Comparison of ENCODE assay signal across 1 cellular context in the genomic region with DNA sequence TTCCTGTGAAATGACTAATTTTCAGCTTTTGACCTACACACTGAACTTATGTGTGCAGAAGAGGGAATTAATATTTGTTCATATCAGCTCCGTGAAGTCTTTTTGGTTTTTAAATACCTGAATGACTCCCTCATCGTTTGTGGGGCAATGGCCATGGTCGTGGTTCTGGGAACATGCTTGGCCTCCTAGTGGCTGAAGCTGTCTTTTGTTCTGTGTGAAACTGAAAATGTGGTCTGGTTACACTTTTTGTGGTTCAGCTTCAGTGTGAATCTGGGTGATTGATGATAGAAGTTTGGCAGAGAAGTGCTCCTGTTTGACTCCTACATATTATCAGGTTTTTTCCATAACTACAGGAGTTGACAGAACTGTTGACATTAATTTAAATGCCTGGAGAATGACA.
TF ChIP-seq lines count a peak whose summit lies in the region.

No MANE protein-coding gene starts in this region.

TF ChIP-seq in GM12878, 131 proteins besides CTCF, POLR2A, EP300 and RAD21 (continued from another document and continues in another):
- peak; percentile 43 for TF ChIP-seq JUNB (IDR thresholded peaks at IDR 0.05)
- TF ChIP-seq, protein P1, sequence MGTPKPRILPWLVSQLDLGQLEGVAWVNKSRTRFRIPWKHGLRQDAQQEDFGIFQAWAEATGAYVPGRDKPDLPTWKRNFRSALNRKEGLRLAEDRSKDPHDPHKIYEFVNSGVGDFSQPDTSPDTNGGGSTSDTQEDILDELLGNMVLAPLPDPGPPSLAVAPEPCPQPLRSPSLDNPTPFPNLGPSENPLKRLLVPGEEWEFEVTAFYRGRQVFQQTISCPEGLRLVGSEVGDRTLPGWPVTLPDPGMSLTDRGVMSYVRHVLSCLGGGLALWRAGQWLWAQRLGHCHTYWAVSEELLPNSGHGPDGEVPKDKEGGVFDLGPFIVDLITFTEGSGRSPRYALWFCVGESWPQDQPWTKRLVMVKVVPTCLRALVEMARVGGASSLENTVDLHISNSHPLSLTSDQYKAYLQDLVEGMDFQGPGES (IDR thresholded peaks at IDR 0.05) = no peak
- no peak for TF ChIP-seq SMARCA5 (IDR thresholded peaks at IDR 0.05)
- no peak for TF ChIP-seq ETV6 (conservative IDR thresholded peaks at IDR 0.05 in 1 of 2, IDR thresholded peaks at IDR 0.05 in 1 of 2; ENCODE audit: borderline replicate concordance in 1 of 2, low read depth in 1 of 2)
- peak; percentile 81 for TF ChIP-seq PKNOX1 (IDR thresholded peaks at IDR 0.05)
- TF ChIP-seq SKIL (IDR thresholded peaks at IDR 0.05; ENCODE audit: low read depth, poor library complexity, severe bottlenecking) = peak; percentile 39
- TF ChIP-seq, protein P2, sequence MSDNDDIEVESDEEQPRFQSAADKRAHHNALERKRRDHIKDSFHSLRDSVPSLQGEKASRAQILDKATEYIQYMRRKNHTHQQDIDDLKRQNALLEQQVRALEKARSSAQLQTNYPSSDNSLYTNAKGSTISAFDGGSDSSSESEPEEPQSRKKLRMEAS (IDR thresholded peaks at IDR 0.05; ENCODE audit: low read depth, low read length) = no peak
- TF ChIP-seq SREBF2 (IDR thresholded peaks at IDR 0.05; ENCODE audit: low read length) = no peak
- 0 out of 2 replicates have a peak, but pooled peaks have one; percentile 20 for TF ChIP-seq FOXM1 (IDR thresholded peaks at IDR 0.05; ENCODE audit: low read depth, low read length)
- TF ChIP-seq ZSCAN29 (IDR thresholded peaks at IDR 0.05) = no peak
- no peak for TF ChIP-seq MEF2A (IDR thresholded peaks at IDR 0.05; ENCODE audit: insufficient read depth, low read depth, low read length)
- no peak for TF ChIP-seq BCLAF1 (IDR thresholded peaks at IDR 0.05)
- peak; percentile 35; the same call in 1 of the 2 replicates for TF ChIP-seq BCL11A (IDR thresholded peaks at IDR 0.05; ENCODE audit: low read depth, low read length)
- TF ChIP-seq, protein P3, sequence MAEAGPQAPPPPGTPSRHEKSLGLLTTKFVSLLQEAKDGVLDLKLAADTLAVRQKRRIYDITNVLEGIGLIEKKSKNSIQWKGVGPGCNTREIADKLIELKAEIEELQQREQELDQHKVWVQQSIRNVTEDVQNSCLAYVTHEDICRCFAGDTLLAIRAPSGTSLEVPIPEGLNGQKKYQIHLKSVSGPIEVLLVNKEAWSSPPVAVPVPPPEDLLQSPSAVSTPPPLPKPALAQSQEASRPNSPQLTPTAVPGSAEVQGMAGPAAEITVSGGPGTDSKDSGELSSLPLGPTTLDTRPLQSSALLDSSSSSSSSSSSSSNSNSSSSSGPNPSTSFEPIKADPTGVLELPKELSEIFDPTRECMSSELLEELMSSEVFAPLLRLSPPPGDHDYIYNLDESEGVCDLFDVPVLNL (IDR thresholded peaks at IDR 0.05; ENCODE audit: low read depth, low read length) = no peak
- TF ChIP-seq SPI1 (IDR thresholded peaks at IDR 0.05; ENCODE audit: borderline replicate concordance, insufficient read depth, low read depth, low read length) = no peak
- TF ChIP-seq RBBP5 (conservative IDR thresholded peaks at IDR 0.05) = no peak
- TF ChIP-seq, protein P4, sequence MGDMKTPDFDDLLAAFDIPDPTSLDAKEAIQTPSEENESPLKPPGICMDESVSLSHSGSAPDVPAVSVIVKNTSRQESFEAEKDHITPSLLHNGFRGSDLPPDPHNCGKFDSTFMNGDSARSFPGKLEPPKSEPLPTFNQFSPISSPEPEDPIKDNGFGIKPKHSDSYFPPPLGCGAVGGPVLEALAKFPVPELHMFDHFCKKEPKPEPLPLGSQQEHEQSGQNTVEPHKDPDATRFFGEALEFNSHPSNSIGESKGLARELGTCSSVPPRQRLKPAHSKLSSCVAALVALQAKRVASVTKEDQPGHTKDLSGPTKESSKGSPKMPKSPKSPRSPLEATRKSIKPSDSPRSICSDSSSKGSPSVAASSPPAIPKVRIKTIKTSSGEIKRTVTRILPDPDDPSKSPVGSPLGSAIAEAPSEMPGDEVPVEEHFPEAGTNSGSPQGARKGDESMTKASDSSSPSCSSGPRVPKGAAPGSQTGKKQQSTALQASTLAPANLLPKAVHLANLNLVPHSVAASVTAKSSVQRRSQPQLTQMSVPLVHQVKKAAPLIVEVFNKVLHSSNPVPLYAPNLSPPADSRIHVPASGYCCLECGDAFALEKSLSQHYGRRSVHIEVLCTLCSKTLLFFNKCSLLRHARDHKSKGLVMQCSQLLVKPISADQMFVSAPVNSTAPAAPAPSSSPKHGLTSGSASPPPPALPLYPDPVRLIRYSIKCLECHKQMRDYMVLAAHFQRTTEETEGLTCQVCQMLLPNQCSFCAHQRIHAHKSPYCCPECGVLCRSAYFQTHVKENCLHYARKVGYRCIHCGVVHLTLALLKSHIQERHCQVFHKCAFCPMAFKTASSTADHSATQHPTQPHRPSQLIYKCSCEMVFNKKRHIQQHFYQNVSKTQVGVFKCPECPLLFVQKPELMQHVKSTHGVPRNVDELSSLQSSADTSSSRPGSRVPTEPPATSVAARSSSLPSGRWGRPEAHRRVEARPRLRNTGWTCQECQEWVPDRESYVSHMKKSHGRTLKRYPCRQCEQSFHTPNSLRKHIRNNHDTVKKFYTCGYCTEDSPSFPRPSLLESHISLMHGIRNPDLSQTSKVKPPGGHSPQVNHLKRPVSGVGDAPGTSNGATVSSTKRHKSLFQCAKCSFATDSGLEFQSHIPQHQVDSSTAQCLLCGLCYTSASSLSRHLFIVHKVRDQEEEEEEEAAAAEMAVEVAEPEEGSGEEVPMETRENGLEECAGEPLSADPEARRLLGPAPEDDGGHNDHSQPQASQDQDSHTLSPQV (IDR thresholded peaks at IDR 0.05) = no peak
- peak; percentile 86 for TF ChIP-seq DPF2 (IDR thresholded peaks at IDR 0.05)
- 0 out of 2 replicates have a peak, but pooled peaks have one; percentile 54 for TF ChIP-seq ZNF24 (IDR thresholded peaks at IDR 0.05)
- TF ChIP-seq, protein P5, sequence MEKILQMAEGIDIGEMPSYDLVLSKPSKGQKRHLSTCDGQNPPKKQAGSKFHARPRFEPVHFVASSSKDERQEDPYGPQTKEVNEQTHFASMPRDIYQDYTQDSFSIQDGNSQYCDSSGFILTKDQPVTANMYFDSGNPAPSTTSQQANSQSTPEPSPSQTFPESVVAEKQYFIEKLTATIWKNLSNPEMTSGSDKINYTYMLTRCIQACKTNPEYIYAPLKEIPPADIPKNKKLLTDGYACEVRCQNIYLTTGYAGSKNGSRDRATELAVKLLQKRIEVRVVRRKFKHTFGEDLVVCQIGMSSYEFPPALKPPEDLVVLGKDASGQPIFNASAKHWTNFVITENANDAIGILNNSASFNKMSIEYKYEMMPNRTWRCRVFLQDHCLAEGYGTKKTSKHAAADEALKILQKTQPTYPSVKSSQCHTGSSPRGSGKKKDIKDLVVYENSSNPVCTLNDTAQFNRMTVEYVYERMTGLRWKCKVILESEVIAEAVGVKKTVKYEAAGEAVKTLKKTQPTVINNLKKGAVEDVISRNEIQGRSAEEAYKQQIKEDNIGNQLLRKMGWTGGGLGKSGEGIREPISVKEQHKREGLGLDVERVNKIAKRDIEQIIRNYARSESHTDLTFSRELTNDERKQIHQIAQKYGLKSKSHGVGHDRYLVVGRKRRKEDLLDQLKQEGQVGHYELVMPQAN (conservative IDR thresholded peaks at IDR 0.05) = no peak
- TF ChIP-seq IKZF2 (IDR thresholded peaks at IDR 0.05) = peak; percentile 96
- TF ChIP-seq CREM (IDR thresholded peaks at IDR 0.05; ENCODE audit: low read depth) = no peak
- peak; percentile 63 for TF ChIP-seq PBX3 (IDR thresholded peaks at IDR 0.05; ENCODE audit: insufficient replicate concordance, low read depth, low read length)
- no peak for TF ChIP-seq NR2C2 (IDR thresholded peaks at IDR 0.05; ENCODE audit: borderline replicate concordance, control insufficient read depth, insufficient read length, low read depth)
- TF ChIP-seq HDGF (IDR thresholded peaks at IDR 0.05) = no peak
- TF ChIP-seq SREBF1 (IDR thresholded peaks at IDR 0.05; ENCODE audit: low read length) = no peak
- TF ChIP-seq PAX8 (IDR thresholded peaks at IDR 0.05) = no peak
- no peak for TF ChIP-seq NRF1 (conservative IDR thresholded peaks at IDR 0.05; ENCODE audit: low read depth, low read length)
- TF ChIP-seq POLR2AphosphoS5 (IDR thresholded peaks at IDR 0.05; ENCODE audit: low read length) = no peak
- TF ChIP-seq NR2F1 (conservative IDR thresholded peaks at IDR 0.05) = 0 out of 2 replicates have a peak, but pooled peaks have one; percentile 21
- TF ChIP-seq, protein P6, sequence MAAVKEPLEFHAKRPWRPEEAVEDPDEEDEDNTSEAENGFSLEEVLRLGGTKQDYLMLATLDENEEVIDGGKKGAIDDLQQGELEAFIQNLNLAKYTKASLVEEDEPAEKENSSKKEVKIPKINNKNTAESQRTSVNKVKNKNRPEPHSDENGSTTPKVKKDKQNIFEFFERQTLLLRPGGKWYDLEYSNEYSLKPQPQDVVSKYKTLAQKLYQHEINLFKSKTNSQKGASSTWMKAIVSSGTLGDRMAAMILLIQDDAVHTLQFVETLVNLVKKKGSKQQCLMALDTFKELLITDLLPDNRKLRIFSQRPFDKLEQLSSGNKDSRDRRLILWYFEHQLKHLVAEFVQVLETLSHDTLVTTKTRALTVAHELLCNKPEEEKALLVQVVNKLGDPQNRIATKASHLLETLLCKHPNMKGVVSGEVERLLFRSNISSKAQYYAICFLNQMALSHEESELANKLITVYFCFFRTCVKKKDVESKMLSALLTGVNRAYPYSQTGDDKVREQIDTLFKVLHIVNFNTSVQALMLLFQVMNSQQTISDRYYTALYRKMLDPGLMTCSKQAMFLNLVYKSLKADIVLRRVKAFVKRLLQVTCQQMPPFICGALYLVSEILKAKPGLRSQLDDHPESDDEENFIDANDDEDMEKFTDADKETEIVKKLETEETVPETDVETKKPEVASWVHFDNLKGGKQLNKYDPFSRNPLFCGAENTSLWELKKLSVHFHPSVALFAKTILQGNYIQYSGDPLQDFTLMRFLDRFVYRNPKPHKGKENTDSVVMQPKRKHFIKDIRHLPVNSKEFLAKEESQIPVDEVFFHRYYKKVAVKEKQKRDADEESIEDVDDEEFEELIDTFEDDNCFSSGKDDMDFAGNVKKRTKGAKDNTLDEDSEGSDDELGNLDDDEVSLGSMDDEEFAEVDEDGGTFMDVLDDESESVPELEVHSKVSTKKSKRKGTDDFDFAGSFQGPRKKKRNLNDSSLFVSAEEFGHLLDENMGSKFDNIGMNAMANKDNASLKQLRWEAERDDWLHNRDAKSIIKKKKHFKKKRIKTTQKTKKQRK (IDR thresholded peaks at IDR 0.05; ENCODE audit: low read depth, low read length) = no peak
- no peak for TF ChIP-seq YY1 (IDR thresholded peaks at IDR 0.05; ENCODE audit: low read depth, low read length)
- TF ChIP-seq CBX3 (IDR thresholded peaks at IDR 0.05; ENCODE audit: borderline replicate concordance, low read depth) = no peak
- TF ChIP-seq BRCA1 (IDR thresholded peaks at IDR 0.05; ENCODE audit: low read depth, low read length) = no peak
- TF ChIP-seq HSF1 (IDR thresholded peaks at IDR 0.05; ENCODE audit: low read depth, low read length) = no peak
